In the genomic region with DNA sequence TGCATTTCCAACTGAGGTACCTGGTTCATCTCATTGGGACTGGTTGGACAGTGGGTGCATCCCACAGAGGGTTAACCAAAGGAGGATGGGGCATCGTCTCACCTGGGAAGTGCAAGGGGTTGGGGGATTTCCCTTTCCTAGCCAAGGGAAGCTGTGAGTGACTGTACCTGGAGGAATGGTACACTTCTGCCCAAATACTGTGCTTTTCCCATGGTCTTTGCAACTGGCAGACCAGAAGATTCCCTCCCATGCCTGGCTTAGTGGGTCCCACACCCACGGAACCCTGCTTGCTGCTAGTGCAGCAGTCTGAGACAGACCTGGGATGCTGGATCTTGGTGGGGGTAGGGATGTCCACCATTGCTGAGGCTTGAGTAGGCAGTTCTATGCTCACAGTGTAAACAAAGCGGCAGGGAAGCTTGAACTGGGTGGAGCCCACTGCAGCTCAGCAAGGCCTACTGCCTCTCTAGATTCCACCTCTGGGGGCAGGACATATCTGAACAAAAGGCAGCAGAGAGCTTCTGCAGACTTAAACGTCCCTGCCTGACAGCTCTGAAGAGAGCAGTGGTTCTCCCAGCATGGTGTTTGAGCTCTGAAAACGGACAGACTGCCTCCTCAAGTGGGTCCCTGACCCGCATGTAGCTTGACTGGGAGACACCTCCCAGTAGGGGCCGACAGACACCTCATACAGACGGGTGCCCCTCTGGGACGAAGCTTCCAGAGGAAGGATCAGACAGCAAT, we compare ENCODE assay signal across 1 cellular context. TPM values are rescaled to one million over a fixed set of nuclear protein-coding genes. Genes with fewer than 3 reads are reported as not detected.
"Had no signal": no experiment of that assay in that cellular context is flagged by ENCODE, and none has a peak within 500 bp of the region (broad histone marks: within the 10 kb centered on the region; RNA-seq: fewer than 3 reads in every experiment).

No MANE protein-coding gene starts in this region.

RNA-seq across cellular contexts. Expression of a gene that starts 15.6 kb away (rescaled TPM):
- total RNA-seq: HT-29 had no signal
